ENCODE assay signal across 23 cellular contexts in the genomic region with DNA sequence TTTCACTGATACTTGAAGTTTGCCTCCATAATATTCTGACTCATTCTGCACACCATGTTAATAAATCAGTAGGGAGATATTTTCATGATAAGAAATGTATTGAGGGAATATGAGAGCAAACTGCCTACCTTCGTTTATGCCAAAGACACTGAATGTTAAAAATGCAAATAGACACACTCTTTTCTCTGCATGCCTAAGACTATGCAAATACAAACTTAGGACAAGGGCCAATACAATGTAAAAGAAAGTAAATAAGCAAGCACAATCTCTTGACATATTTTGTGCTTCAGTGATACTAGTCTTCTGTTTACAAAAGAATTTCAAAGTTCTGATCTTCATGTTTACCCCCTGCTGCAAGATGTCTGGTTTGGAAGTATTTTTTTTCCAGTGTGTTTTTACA.
DNase-seq lines count a peak whose midpoint lies in the region; ATAC-seq and TF ChIP-seq lines count a peak whose summit lies in the region.
"Had no signal": no experiment of that assay in that cellular context is flagged by ENCODE, and none has a peak within 500 bp of the region (broad histone marks: within the 10 kb centered on the region; RNA-seq: fewer than 3 reads in every experiment).

No MANE protein-coding gene starts in this region.

- H3K4me1 ChIP-seq in PC-3 (ENCODE audit: insufficient read depth, low read length): peaks cover 9% of the 10 kb centered on the region; the same call in 1 of the 2 replicates
- H3K4me1 ChIP-seq: A549; BLaER1 treated with 17β-estradiol and CSF1 and Interleukin-3, amounts not matched to agents 10 nM and 100 nM had no signal

- peak; percentile 74 for ATAC-seq in PC-3
- no peak for ATAC-seq in HG02610 (IDR thresholded peaks at IDR 0.05; ENCODE audit: unreplicated experiment)
- ATAC-seq in GM19324 (IDR thresholded peaks at IDR 0.05; ENCODE audit: low FRiP score, unreplicated experiment): no peak
- no peak for ATAC-seq in HG03520 (IDR thresholded peaks at IDR 0.05; ENCODE audit: unreplicated experiment)
- ATAC-seq: A549, GM12878 had no signal

- no peak overlapping the region for H3K4me3 ChIP-seq in LNCaP clone FGC (ENCODE audit: low read depth, low read length)
- no peak overlapping the region for H3K4me3 ChIP-seq in PC-3 (ENCODE audit: low read length)
- H3K4me3 ChIP-seq: A549; BLaER1 treated with 17β-estradiol and CSF1 and Interleukin-3, amounts not matched to agents 10 nM and 100 nM; GM12878 had no signal

- intact Hi-C loops in PC-3 (cut with micrococcal nuclease): no loop called here

- no peak overlapping the region for H3K4me2 ChIP-seq in PC-3 (ENCODE audit: low read length)
- H3K4me2 ChIP-seq: A549; BLaER1 treated with 17β-estradiol and CSF1 and Interleukin-3, amounts not matched to agents 10 nM and 100 nM had no signal

- no peaks in the 10 kb centered on the region for H3K27me3 ChIP-seq in PC-3 (ENCODE audit: low read length)
- H3K27me3 ChIP-seq: BE2C; BLaER1 treated with 17β-estradiol and CSF1 and Interleukin-3, amounts not matched to agents 10 nM and 100 nM had no signal

- no peak for TF ChIP-seq CTCF in LNCaP clone FGC (IDR thresholded peaks at IDR 0.05; ENCODE audit: control insufficient read depth, extremely low read depth, insufficient read depth)
- no peak for TF ChIP-seq CTCF in PC-3 (conservative IDR thresholded peaks at IDR 0.05; ENCODE audit: low read depth, low read length)

- H2AFZ ChIP-seq in PC-3 (ENCODE audit: low read length): no peak overlapping the region

- H3K9me3 ChIP-seq in PC-3 (ENCODE audit: low read length): no peaks in the 10 kb centered on the region
- H3K9me3 ChIP-seq: A549; BE2C; BLaER1 treated with 17β-estradiol and CSF1 and Interleukin-3, amounts not matched to agents 10 nM and 100 nM had no signal

- H3K79me2 ChIP-seq in PC-3 (ENCODE audit: low read length): no peaks in the 10 kb centered on the region

- CTCF ChIA-PET in PC-3 (lab: Charles Lee): no interaction called here

- DNase-seq in NCI-H510A treated with DMSO at 0.1 percent for 48 hours (lab: John Stamatoyannopoulos, UW) (peak; percentile 33), NCI-H510A (lab: John Stamatoyannopoulos, UW) (no peak), LNCaP clone FGC (ENCODE audit: low read depth) (peak; percentile 78), PC-3 (no peak)
- DNase-seq: 8988T; ACHN; AML-193; BE2C; Calu3; CD4-positive, alpha-beta T cell; CD8-positive, alpha-beta memory T cell; DMS79; EL; GDM1; GOT3; H7; HCEC 1CT had no signal

- H3K36me3 ChIP-seq in PC-3 (ENCODE audit: low read depth, low read length): no peaks in the 10 kb centered on the region
- H3K36me3 ChIP-seq: BE2C; BLaER1 treated with 17β-estradiol and CSF1 and Interleukin-3, amounts not matched to agents 10 nM and 100 nM had no signal

- no peaks in the 10 kb centered on the region for H3F3A ChIP-seq in PC-3 (ENCODE audit: low read length, unreplicated experiment)

- no peaks in the 10 kb centered on the region for H4K20me1 ChIP-seq in PC-3 (ENCODE audit: low read length)
- H4K20me1 ChIP-seq: BLaER1 treated with 17β-estradiol and CSF1 and Interleukin-3, amounts not matched to agents 10 nM and 100 nM had no signal

- H3K27ac ChIP-seq in PC-3 (ENCODE audit: low read length): no peak overlapping the region
- H3K27ac ChIP-seq: A549; BLaER1 treated with 17β-estradiol and CSF1 and Interleukin-3, amounts not matched to agents 10 nM and 100 nM had no signal

- H3K9me2 ChIP-seq in PC-3 (replicated peaks; ENCODE audit: low read length): no peaks in the 10 kb centered on the region

- no TSS peak for BruUV-seq in PC-3 (replicated peaks; lab: Mats Ljungman, UMichigan)

- no peak overlapping the region for H3K9ac ChIP-seq in PC-3 (ENCODE audit: low read length)
- H3K9ac ChIP-seq: BLaER1 treated with 17β-estradiol and CSF1 and Interleukin-3, amounts not matched to agents 10 nM and 100 nM had no signal

- POLR2A ChIA-PET in PC-3 (lab: Charles Lee; ENCODE audit: unreplicated experiment): no interaction called here

Comparison
In these comparisons a context has a peak if more than half of its experiments do, and no peak if none do; other contexts are left out.
1. DNase-seq: peak in NCI-H510A treated with DMSO at 0.1 percent for 48 hours (single experiment) and LNCaP clone FGC (single experiment); none in NCI-H510A (single experiment) and PC-3 (single experiment).